11 cellular contexts compared by ENCODE assay signal in genomic region chr14:65159281-65160062, GRCh38. TPM values are rescaled to one million over a fixed set of nuclear protein-coding genes. Genes with fewer than 3 reads are reported as not detected.
DNase-seq lines count a peak whose midpoint lies in the region; ATAC-seq and TF ChIP-seq lines count a peak whose summit lies in the region.
"Had no signal": no experiment of that assay in that cellular context is flagged by ENCODE, and none has a peak within 500 bp of the region (broad histone marks: within the 10 kb centered on the region; RNA-seq: fewer than 3 reads in every experiment).

No MANE protein-coding gene starts in this region.

- no peak overlapping the region for H3K27ac Mint-ChIP-seq in CD4-positive, alpha-beta memory T cell
- H3K27ac Mint-ChIP-seq in natural killer cell: no peak overlapping the region

- TF ChIP-seq POLR2A in GM18505 (IDR thresholded peaks at IDR 0.05; ENCODE audit: borderline replicate concordance, extremely low read depth, insufficient read depth, insufficient read length): no peak

- ATAC-seq in GM18505 (IDR thresholded peaks at IDR 0.05; ENCODE audit: unreplicated experiment): peak; percentile 67
- ATAC-seq in GM19467 (IDR thresholded peaks at IDR 0.05; ENCODE audit: unreplicated experiment): peak; percentile 55
- peak; percentile 34 for ATAC-seq in HG03060 (IDR thresholded peaks at IDR 0.05; ENCODE audit: low read depth, unreplicated experiment)
- no peak for ATAC-seq in natural killer cell

- POLR2A ChIA-PET in CD4-positive, alpha-beta memory T cell (lab: Charles Lee; ENCODE audit: partially characterized antibody): interaction anchor here (1.0 to 1.5 kb wide), 2 partner anchors 10 to 46 kb away, joined by 3 to 4 read pairs; no protein-coding TSS in a partner anchor

- H3K4me1 ChIP-seq in CD4-positive, alpha-beta memory T cell (ENCODE audit: insufficient read depth, low read length): no peaks in the 10 kb centered on the region
- H3K4me1 ChIP-seq in mesendoderm (ENCODE audit: control insufficient read depth, low read depth, low read length): no peaks in the 10 kb centered on the region

- H3K9ac ChIP-seq in mesendoderm (ENCODE audit: low read length): no peak overlapping the region

- no peak overlapping the region for H3K27ac ChIP-seq in CD4-positive, alpha-beta memory T cell (ENCODE audit: low read depth, low read length)
- no peak overlapping the region for H3K27ac ChIP-seq in mesendoderm (ENCODE audit: low read depth, low read length)
- H3K27ac ChIP-seq: HL-60 had no signal

- no peak overlapping the region for H3K4me2 ChIP-seq in mesendoderm (ENCODE audit: low read length)

- no peak for TF ChIP-seq CTCF in natural killer cell (IDR thresholded peaks at IDR 0.05)

- no peak overlapping the region for H2BK5ac ChIP-seq in mesendoderm (ENCODE audit: low read length)

- no peaks in the 10 kb centered on the region for H3K9me3 ChIP-seq in CD4-positive, alpha-beta memory T cell (ENCODE audit: control insufficient read depth in 1 of 2, low read length in 2 of 2)

- H3K27me3 Mint-ChIP-seq in CD4-positive, alpha-beta memory T cell: no peaks in the 10 kb centered on the region
- H3K27me3 Mint-ChIP-seq in natural killer cell (ENCODE audit: low read depth in 2 of 2): no peaks in the 10 kb centered on the region

- H3K4me3 Mint-ChIP-seq in CD4-positive, alpha-beta memory T cell: no peak overlapping the region
- no peak overlapping the region for H3K4me3 Mint-ChIP-seq in natural killer cell

- no peak overlapping the region for H3K18ac ChIP-seq in mesendoderm (ENCODE audit: low read length)

- no peaks in the 10 kb centered on the region for H3K27me3 ChIP-seq in CD4-positive, alpha-beta memory T cell (ENCODE audit: insufficient read depth, low read length)
- H3K27me3 ChIP-seq in mesendoderm (ENCODE audit: insufficient read depth, low read length, poor library complexity): no peaks in the 10 kb centered on the region

- no peaks in the 10 kb centered on the region for H3K79me1 ChIP-seq in mesendoderm (ENCODE audit: low read length)

- H3K4me1 Mint-ChIP-seq in CD4-positive, alpha-beta memory T cell: peaks cover 0 to 1% (median 0%) of the 10 kb centered on the region in 4 donors
- H3K4me1 Mint-ChIP-seq in natural killer cell: no peaks in the 10 kb centered on the region

- H4K5ac ChIP-seq in mesendoderm (ENCODE audit: low read length): no peak overlapping the region

- DNase-seq in astrocyte of the hippocampus (ENCODE audit: low read depth, low spot score) (peak; percentile 34), NCI-H1092 treated with DMSO at 0.1 percent for 48 hours (lab: John Stamatoyannopoulos, UW) (no peak), natural killer cell (no peak), mesendoderm (no peak)
- no peak for DNase-seq in CD4-positive, alpha-beta memory T cell
- DNase-seq: NCI-H446, T-helper 1 cell had no signal

- no peak overlapping the region for H2BK120ac ChIP-seq in mesendoderm (ENCODE audit: low read depth, low read length)

- no peak overlapping the region for H3K23ac ChIP-seq in mesendoderm (ENCODE audit: low read length)

- no peaks in the 10 kb centered on the region for H3K9me3 Mint-ChIP-seq in CD4-positive, alpha-beta memory T cell
- no peaks in the 10 kb centered on the region for H3K9me3 Mint-ChIP-seq in natural killer cell

- no peaks in the 10 kb centered on the region for H3K36me3 ChIP-seq in CD4-positive, alpha-beta memory T cell (ENCODE audit: insufficient read depth, low read length)
- no peaks in the 10 kb centered on the region for H3K36me3 ChIP-seq in mesendoderm (ENCODE audit: control insufficient read depth, insufficient read depth, low read length)

- no peak overlapping the region for H3K4me3 ChIP-seq in CD4-positive, alpha-beta memory T cell (ENCODE audit: low read length in 2 of 2)
- H3K4me3 ChIP-seq in mesendoderm (ENCODE audit: low read length): no peak overlapping the region

- no peaks in the 10 kb centered on the region for H3K79me2 ChIP-seq in mesendoderm (ENCODE audit: control insufficient read depth, insufficient read depth, low read length)

- H4K8ac ChIP-seq in mesendoderm (ENCODE audit: low read depth, low read length): no peak overlapping the region

- no peak overlapping the region for H3K56ac ChIP-seq in mesendoderm (ENCODE audit: low read length)

- no peak overlapping the region for H2BK15ac ChIP-seq in mesendoderm (replicated peaks; ENCODE audit: low read depth)

- H3K4ac ChIP-seq in mesendoderm (ENCODE audit: low read depth, low read length): no peak overlapping the region

- H3K36me3 Mint-ChIP-seq in CD4-positive, alpha-beta memory T cell: no peaks in the 10 kb centered on the region
- H3K36me3 Mint-ChIP-seq in natural killer cell: no peaks in the 10 kb centered on the region

- intact Hi-C loops in CD4-positive, alpha-beta memory T cell (cut with micrococcal nuclease): loop anchor here (5.0 to 10.0 kb wide), 2 partner anchors 253 to 1245 kb away; partner anchors contain the start of gene FUT8
- intact Hi-C loops in natural killer cell (cut with micrococcal nuclease): loop anchor here (10.0 kb wide), 1 partner anchor 665 kb away; no protein-coding TSS in a partner anchor

- WGBS in mesendoderm (ENCODE audit: extremely low coverage, insufficient coverage, low lambda C conversion rate): no CpG with 5 or more reads among the region's 4 CpGs

- H2AK5ac ChIP-seq in mesendoderm (ENCODE audit: low read length): no peak overlapping the region

- CTCF ChIA-PET in CD4-positive, alpha-beta memory T cell (lab: Charles Lee; ENCODE audit: partially characterized antibody): interaction anchor here (1.1 to 1.7 kb wide), 3 partner anchors 256 to 801 kb away, joined by 3 to 7 read pairs (median 6); no protein-coding TSS in a partner anchor

RNA-seq across cellular contexts. Expression of gene MAX, which starts 57.2 kb away (rescaled TPM):
- total RNA-seq in CD4-positive, alpha-beta memory T cell: 100 to 1,000 TPM; 188 to 212 TPM
- polyA plus RNA-seq in CD4-positive, alpha-beta memory T cell: 100 to 1,000 TPM; 162 to 174 TPM
- 100 to 1,000 TPM; 162 to 208 (median 191) TPM for total RNA-seq in natural killer cell
- polyA plus RNA-seq in mesendoderm (2013, experiment 1 of 2): 46.0 TPM
- polyA plus RNA-seq in mesendoderm (2013, experiment 2 of 2): 45.3 TPM

Comparison
In these comparisons a context has a peak if more than half of its experiments do, and no peak if none do; other contexts are left out.
1. ATAC-seq: peak in GM18505 (single experiment), GM19467 (single experiment) and HG03060 (single experiment); none in natural killer cell (0 of 3).